Comparison of ENCODE assay signal across 8 cellular contexts in the genomic region with DNA sequence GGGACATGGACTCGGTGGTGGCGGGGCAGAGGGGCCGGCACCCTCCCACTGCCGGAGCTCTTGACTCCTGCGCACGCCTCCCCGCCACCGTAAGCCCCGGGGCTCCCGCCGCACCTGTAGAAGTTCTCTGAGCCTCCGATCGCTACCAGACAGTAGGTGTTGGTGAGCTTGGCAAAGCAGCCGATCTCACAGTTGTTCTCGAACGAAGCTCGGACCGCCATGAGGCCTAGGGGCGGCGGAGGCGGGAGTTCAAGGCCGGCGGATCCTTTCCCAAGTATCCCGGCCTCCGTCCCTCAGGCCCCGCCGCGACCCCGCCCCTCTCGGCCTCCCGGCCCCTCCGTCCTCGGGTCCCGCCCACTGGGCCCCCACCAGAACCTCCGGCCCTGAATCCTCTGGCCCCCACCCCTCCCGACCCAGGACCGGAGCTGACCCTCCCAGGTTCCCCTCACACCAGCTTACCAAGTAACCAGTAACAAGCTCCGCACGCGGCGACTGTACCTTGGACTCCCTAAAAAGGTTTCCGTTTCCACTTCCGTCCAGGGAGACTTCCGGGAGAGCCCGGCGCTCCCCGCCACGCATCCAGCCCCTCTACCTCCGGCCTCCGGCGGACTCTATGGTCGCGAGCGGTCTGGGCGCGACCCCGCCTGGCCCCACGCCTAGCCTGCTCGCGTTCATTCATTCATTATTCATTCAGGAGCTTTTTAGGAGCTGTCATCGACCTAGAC. TPM values are rescaled to one million over a fixed set of nuclear protein-coding genes. Genes with fewer than 3 reads are reported as not detected.
DNase-seq lines count a peak whose midpoint lies in the region; ATAC-seq and TF ChIP-seq lines count a peak whose summit lies in the region.

A gene (minus strand): TSS at position 506 of the 725 bp plus-strand sequence. CDS start 285 bp downstream, at position 221.

- no CpG with 5 or more reads among the region's 61 CpGs for WGBS in trophoblast cell (ENCODE audit: extremely low coverage, insufficient coverage, insufficient read length)
- 0 to 1% methylated on average over 37 to 46 of the region's 61 CpGs for WGBS in tibial nerve, 2 donors

- peak within 1 kb of the TSS; percentile 85 for H4K91ac ChIP-seq in trophoblast cell (ENCODE audit: low read depth, low read length)

- H3K4me3 Mint-ChIP-seq in activated naive CD8-positive, alpha-beta T cell treated with anti-CD3 and anti-CD28 coated beads, Interleukin-2, amount 50 U/mL, for 24 hours: peak within 1 kb of the TSS; percentile 92

- DNase-seq in ELF-1 (ENCODE audit: low read depth, low spot score) (peak; percentile 94), HCEC 1CT (peak; percentile 89), NCI-H1092 treated with DMSO at 0.1 percent for 48 hours (lab: John Stamatoyannopoulos, UW) (peak; percentile 90), SW 1271 (lab: John Stamatoyannopoulos, UW) (peak; percentile 99), cardiac septum (ENCODE audit: low spot score) (peak; percentile 88), trophoblast cell (peak; percentile 57 to 74), tibial nerve (ENCODE audit: low spot score in 2 of 2) (peak; percentile 45 to 60)
- peak; percentile 85 for DNase-seq in activated naive CD8-positive, alpha-beta T cell treated with anti-CD3 and anti-CD28 coated beads, Interleukin-2, amount 50 U/mL, for 24 hours

- H3K36me3 ChIP-seq in trophoblast cell (ENCODE audit: control insufficient read depth in 1 of 2, insufficient read depth in 2 of 2, low read length in 2 of 2): peaks cover 18 to 20% of the 10 kb centered on the region in 2 experiments
- H3K36me3 ChIP-seq in tibial nerve: peaks cover 0 to 14% (median 7%) of the 10 kb centered on the region in 3 donors

- H2BK5ac ChIP-seq in trophoblast cell (ENCODE audit: low read depth, low read length, poor library complexity): peak within 1 kb of the TSS; percentile 77

- peak within 1 kb of the TSS; percentile 64 for H2BK120ac ChIP-seq in trophoblast cell (ENCODE audit: insufficient read depth, low read length, poor library complexity)

- H3K14ac ChIP-seq in trophoblast cell (ENCODE audit: low read length): peak within 1 kb of the TSS; percentile 94

- peak within 1 kb of the TSS; percentile 94 for H4K8ac ChIP-seq in trophoblast cell (ENCODE audit: low read depth, low read length)

- H3K18ac ChIP-seq in trophoblast cell (ENCODE audit: low read length): peak within 1 kb of the TSS; percentile 88

- peak within 1 kb of the TSS; percentile 87 for H4K12ac ChIP-seq in trophoblast cell (ENCODE audit: low read depth, low read length)

- H3K9me3 ChIP-seq in trophoblast cell (ENCODE audit: insufficient read depth, low read depth, low read length): peaks cover 5% of the 10 kb centered on the region
- no peaks in the 10 kb centered on the region for H3K9me3 ChIP-seq in tibial nerve

- H3K79me1 ChIP-seq in trophoblast cell (ENCODE audit: low read length): peaks cover 10% of the 10 kb centered on the region

- peak within 1 kb of the TSS; percentile 86 for H3K4me2 ChIP-seq in trophoblast cell (ENCODE audit: low read length)

- peaks cover 13% of the 10 kb centered on the region for H3K79me2 ChIP-seq in trophoblast cell (ENCODE audit: control insufficient read depth, insufficient read depth, low read length, poor library complexity)

- peak within 1 kb of the TSS; percentile 97 for H2AFZ ChIP-seq in trophoblast cell (ENCODE audit: insufficient read depth, low read length, poor library complexity)

- H3K27me3 ChIP-seq in trophoblast cell (ENCODE audit: insufficient read depth, low read length) (no peaks in the 10 kb centered on the region), tibial nerve (no peaks in the 10 kb centered on the region)

- H3K27me3 Mint-ChIP-seq in activated naive CD8-positive, alpha-beta T cell treated with anti-CD3 and anti-CD28 coated beads, Interleukin-2, amount 50 U/mL, for 24 hours: no peaks in the 10 kb centered on the region

- TF ChIP-seq CTCF in tibial nerve (IDR thresholded peaks at IDR 0.05): no peak

- peak within 1 kb of the TSS; percentile 93 for H3K4ac ChIP-seq in trophoblast cell (ENCODE audit: low read depth, low read length)

- H3K4me1 Mint-ChIP-seq in activated naive CD8-positive, alpha-beta T cell treated with anti-CD3 and anti-CD28 coated beads, Interleukin-2, amount 50 U/mL, for 24 hours: peaks cover 33% of the 10 kb centered on the region

- peak within 1 kb of the TSS; percentile 97 for H3K4me3 ChIP-seq in trophoblast cell (ENCODE audit: low read depth, low read length)
- peak within 1 kb of the TSS; percentile 73 to 97 (median 81) for H3K4me3 ChIP-seq in tibial nerve

- no peak for TF ChIP-seq POLR2A in tibial nerve (IDR thresholded peaks at IDR 0.05)

- H3K27ac Mint-ChIP-seq in activated naive CD8-positive, alpha-beta T cell treated with anti-CD3 and anti-CD28 coated beads, Interleukin-2, amount 50 U/mL, for 24 hours: peak within 1 kb of the TSS; percentile 91

- H3K9me3 Mint-ChIP-seq in activated naive CD8-positive, alpha-beta T cell treated with anti-CD3 and anti-CD28 coated beads, Interleukin-2, amount 50 U/mL, for 24 hours: no peaks in the 10 kb centered on the region

- peaks cover 7 to 8% of the 10 kb centered on the region in 2 experiments for H3K4me1 ChIP-seq in trophoblast cell (ENCODE audit: control insufficient read depth in 1 of 2, insufficient read depth in 2 of 2, low read length in 2 of 2)
- peaks cover 0 to 24% (median 12%) of the 10 kb centered on the region in 4 donors for H3K4me1 ChIP-seq in tibial nerve

- intact Hi-C loops in cardiac septum (cut with DNase I): no loop called here

- H2AK5ac ChIP-seq in trophoblast cell (ENCODE audit: low read length): peak within 1 kb of the TSS; percentile 98

- TF ChIP-seq EP300 in tibial nerve (IDR thresholded peaks at IDR 0.05): peak in 1 of 2 donors; percentile 59

- peaks cover 31% of the 10 kb centered on the region for H3K36me3 Mint-ChIP-seq in activated naive CD8-positive, alpha-beta T cell treated with anti-CD3 and anti-CD28 coated beads, Interleukin-2, amount 50 U/mL, for 24 hours (ENCODE audit: low read depth)

- H3K27ac ChIP-seq in trophoblast cell (ENCODE audit: low read depth, low read length) (peak within 1 kb of the TSS; percentile 83), tibial nerve (peak within 1 kb of the TSS; percentile 66 to 89 (median 86))

- peak; percentile 95 for ATAC-seq in activated naive CD8-positive, alpha-beta T cell treated with anti-CD3 and anti-CD28 coated beads, Interleukin-2, amount 50 U/mL, for 24 hours

- peak within 1 kb of the TSS; percentile 95 for H3K9ac ChIP-seq in trophoblast cell (ENCODE audit: low read length)

- no peak within 1 kb of the TSS for H3K23ac ChIP-seq in trophoblast cell (ENCODE audit: low read length)

- H2BK12ac ChIP-seq in trophoblast cell (ENCODE audit: low read length): peak within 1 kb of the TSS; percentile 34

RNA-seq across cellular contexts. Expression of the gene that starts here (rescaled TPM):
- total RNA-seq in cardiac septum: 41.2 TPM
- polyA plus RNA-seq in trophoblast cell (2013): 91.0 and 92.3 TPM in 2 replicates
- total RNA-seq in tibial nerve: 100 to 1,000 TPM in 1 of 4 donors, 10 to 100 TPM in 3; 69.5 to 110 (median 86.8) TPM

Comparison
In these comparisons a context has a peak if more than half of its experiments do, and no peak if none do; other contexts are left out.
1. Peak in every context shown above with its lines: DNase-seq, ATAC-seq, H3K4me3 ChIP-seq and H3K27ac ChIP-seq.